13 cellular contexts compared by ENCODE assay signal in the genomic region with DNA sequence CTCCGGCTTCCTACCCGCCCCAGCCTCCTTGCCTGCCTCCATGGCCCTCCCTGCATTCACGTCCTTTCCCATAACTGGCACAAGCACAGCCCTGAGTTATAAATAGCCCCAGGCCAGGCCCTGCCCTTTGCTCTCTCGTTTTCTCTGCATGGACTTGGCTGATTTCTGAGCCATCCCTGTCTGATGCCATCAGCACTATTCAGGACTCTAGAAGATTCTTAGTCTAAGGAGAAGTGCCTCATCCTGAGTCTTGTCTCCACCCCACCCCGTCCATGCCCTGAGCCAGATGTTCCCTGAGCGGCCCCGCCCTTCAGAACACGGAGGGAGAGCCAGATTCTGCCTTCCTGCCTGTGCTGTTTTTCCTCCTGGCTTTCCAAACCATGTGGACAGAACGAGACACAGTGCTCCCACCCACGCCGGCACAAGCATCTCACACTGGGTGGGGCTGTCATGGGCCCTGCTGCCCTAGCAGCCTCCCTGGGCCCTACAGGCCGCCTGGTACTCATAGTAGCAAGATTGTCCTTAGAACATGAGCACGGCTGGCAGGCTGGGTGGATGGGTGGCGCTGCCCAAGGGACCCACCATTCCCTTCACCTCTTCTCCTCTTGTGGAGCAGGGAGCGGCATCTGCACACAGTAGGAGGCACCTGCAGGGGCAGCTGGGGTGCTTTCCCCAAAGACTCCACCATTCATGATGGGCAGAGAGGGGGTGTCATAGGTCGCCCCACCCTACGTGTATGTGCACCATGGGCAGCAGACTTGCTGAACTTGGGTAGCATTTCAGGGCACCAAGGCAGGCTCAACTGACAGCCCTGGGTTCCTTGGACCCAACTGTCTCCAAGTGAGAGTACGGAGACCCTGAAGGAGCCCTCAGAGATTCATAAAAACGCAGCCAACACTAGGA.
A peak's percentile ranks its signal among the peaks of the same experiment; 100 is the strongest.
DNase-seq lines count a peak whose midpoint lies in the region; ATAC-seq, FAIRE-seq and TF ChIP-seq lines count a peak whose summit lies in the region.
"Had no signal": no experiment of that assay in that cellular context is flagged by ENCODE, and none has a peak within 500 bp of the region (broad histone marks: within the 10 kb centered on the region; RNA-seq: fewer than 3 reads in every experiment).

No MANE protein-coding gene starts in this region.

- H3K4me1 Mint-ChIP-seq in CD8-positive, alpha-beta T cell (ENCODE audit: low read depth), result peaks cover 8% of the 10 kb centered on the region

- POLR2A ChIA-PET in CD8-positive, alpha-beta T cell (lab: Charles Lee), result no interaction called here

- peak overlapping the region; percentile 37; the same call in 1 of the 2 replicates for H3K9ac ChIP-seq in GM23248
- H3K9ac ChIP-seq: parathyroid adenoma had no signal

- no peaks in the 10 kb centered on the region for H3K27me3 Mint-ChIP-seq in CD8-positive, alpha-beta T cell (ENCODE audit: low read depth)
- H3K27me3 Mint-ChIP-seq: stimulated activated naive CD8-positive, alpha-beta T cell treated with anti-CD3 and anti-CD28 coated beads, Interleukin-15, Interleukin-2, amounts not matched to agents 100 ng/mL and 50 ng/mL, for 24 hours had no signal

- in situ Hi-C loops in GM23248 (cut with MboI), result no loop called here

- H2AFZ ChIP-seq in GM23248, result no peak overlapping the region
- H2AFZ ChIP-seq: parathyroid adenoma had no signal

- H3K9me3 ChIP-seq in GM23248 (ENCODE audit: low read depth) (no peaks in the 10 kb centered on the region), breast epithelium (no peaks in the 10 kb centered on the region)
- H3K9me3 ChIP-seq in CD8-positive, alpha-beta T cell (ENCODE audit: low read length), result no peaks in the 10 kb centered on the region

- H3K79me2 ChIP-seq in GM23248 (ENCODE audit: insufficient read depth), result peaks cover 6% of the 10 kb centered on the region; the same call in 1 of the 2 replicates
- H3K79me2 ChIP-seq: parathyroid adenoma had no signal

- H3K4me1 ChIP-seq in GM23248 (ENCODE audit: insufficient read depth) (peaks cover 10% of the 10 kb centered on the region), breast epithelium (peaks cover 5 to 14% of the 10 kb centered on the region in 2 donors)
- no peaks in the 10 kb centered on the region for H3K4me1 ChIP-seq in CD8-positive, alpha-beta T cell (ENCODE audit: insufficient read depth, low read length)
- H3K4me1 ChIP-seq: parathyroid adenoma had no signal

- H3K36me3 ChIP-seq in GM23248 (ENCODE audit: low read depth), result no peaks in the 10 kb centered on the region
- H3K36me3 ChIP-seq in breast epithelium, result no peaks in the 10 kb centered on the region
- H3K36me3 ChIP-seq in CD8-positive, alpha-beta T cell (ENCODE audit: insufficient read depth, low read length), result peaks cover 32% of the 10 kb centered on the region

- H3K27ac Mint-ChIP-seq in CD8-positive, alpha-beta T cell, result no peak overlapping the region
- H3K27ac Mint-ChIP-seq: stimulated activated naive CD8-positive, alpha-beta T cell treated with anti-CD3 and anti-CD28 coated beads, Interleukin-15, Interleukin-2, amounts not matched to agents 100 ng/mL and 50 ng/mL, for 24 hours had no signal

- ATAC-seq in left ventricle myocardium superior (peak; percentile 90), sciatic nerve (peak; percentile 92)
- ATAC-seq in CD8-positive, alpha-beta T cell, result no peak

- H3F3A ChIP-seq in GM23248 (ENCODE audit: insufficient read depth), result no peaks in the 10 kb centered on the region; the same call in 1 of the 2 replicates

- TF ChIP-seq CTCF in breast epithelium (IDR thresholded peaks at IDR 0.05), result no peak
- TF ChIP-seq CTCF in CD8-positive, alpha-beta T cell (IDR thresholded peaks at IDR 0.05), result no peak

- TF ChIP-seq POLR2A in breast epithelium (IDR thresholded peaks at IDR 0.05), result no peak

- H3K4me3 ChIP-seq in GM23248, result no peak overlapping the region
- no peak overlapping the region for H3K4me3 ChIP-seq in breast epithelium
- no peak overlapping the region for H3K4me3 ChIP-seq in CD8-positive, alpha-beta T cell (ENCODE audit: low read depth, low read length)

- WGBS in GM23248 (ENCODE audit: low coverage in 1 of 2, low lambda C conversion rate in 2 of 2, missing lambda C conversion rate in 2 of 2), 2 experiments, result 39 to 40% methylated on average over 19 of the region's 19 CpGs

- CTCF ChIA-PET in CD8-positive, alpha-beta T cell (lab: Charles Lee), result no interaction called here

- peaks cover 67% of the 10 kb centered on the region for H3K36me3 Mint-ChIP-seq in CD8-positive, alpha-beta T cell

- DNase-seq in GM23248 (peak; percentile 92), breast epithelium (ENCODE audit: low spot score in 2 of 2) (peak in 1 of 2 donors; percentile 46), left ventricle myocardium superior (peak; percentile 79), sciatic nerve (ENCODE audit: low spot score) (peak; percentile 83), GM19239 (ENCODE audit: insufficient read length, low spot score) (no peak)
- DNase-seq in NK-92 treated with Interleukin-12 subunit alpha and Interleukin-12 subunit beta, amount 100 ng/mL, for 24 hours (lab: John Stamatoyannopoulos, UW), result no peak
- no peak for DNase-seq in activated T-cell treated with anti-CD3 and anti-CD28 coated beads, Interleukin-2, amount 50 U/mL, for 1 hour
- DNase-seq in CD8-positive, alpha-beta T cell, result no peak
- DNase-seq: DMS79 treated with DMSO at 0.1 percent for 48 hours; effector CD8-positive, alpha-beta T cell; NCI-H526 had no signal

- no peaks in the 10 kb centered on the region for H3K9me2 ChIP-seq in GM23248 (ENCODE audit: insufficient read depth)

- H3K4me3 Mint-ChIP-seq in CD8-positive, alpha-beta T cell, result no peak overlapping the region
- H3K4me3 Mint-ChIP-seq: stimulated activated naive CD8-positive, alpha-beta T cell treated with anti-CD3 and anti-CD28 coated beads, Interleukin-15, Interleukin-2, amounts not matched to agents 100 ng/mL and 50 ng/mL, for 24 hours had no signal

- peak overlapping the region; percentile 21 for H3K4me2 ChIP-seq in GM23248 (ENCODE audit: unreplicated experiment)

- H3K27ac ChIP-seq in GM23248 (peak overlapping the region; percentile 60), breast epithelium (peak overlapping the region; percentile 64 to 76)
- no peak overlapping the region for H3K27ac ChIP-seq in CD8-positive, alpha-beta T cell (ENCODE audit: low read depth, low read length)
- H3K27ac ChIP-seq: parathyroid adenoma had no signal

- no peak for FAIRE-seq in GM19239 (lab: Jason Lieb, UNC)

- intact Hi-C loops in breast epithelium (cut with DNase I; ENCODE audit: low total_unique reads), result no loop called here
- intact Hi-C loops in left ventricle myocardium superior (cut with micrococcal nuclease), result no loop called here
- intact Hi-C loops in sciatic nerve (cut with DNase I), result no loop called here
- intact Hi-C loops in CD8-positive, alpha-beta T cell (cut with DNase I, micrococcal nuclease), result no loop called here

- H3K27me3 ChIP-seq in GM23248 (replicated peaks; ENCODE audit: insufficient read depth) (no peaks in the 10 kb centered on the region), breast epithelium (no peaks in the 10 kb centered on the region)
- no peaks in the 10 kb centered on the region for H3K27me3 ChIP-seq in CD8-positive, alpha-beta T cell (ENCODE audit: insufficient read depth, low read length)

- H4K20me1 ChIP-seq in GM23248 (ENCODE audit: insufficient read depth), result no peaks in the 10 kb centered on the region

- H3K9me3 Mint-ChIP-seq in CD8-positive, alpha-beta T cell, result no peaks in the 10 kb centered on the region
- H3K9me3 Mint-ChIP-seq: stimulated activated naive CD8-positive, alpha-beta T cell treated with anti-CD3 and anti-CD28 coated beads, Interleukin-15, Interleukin-2, amounts not matched to agents 100 ng/mL and 50 ng/mL, for 24 hours had no signal

Comparison
In these comparisons a context has a peak if more than half of its experiments do, and no peak if none do; other contexts are left out.
1. DNase-seq: peak in GM23248 (single experiment), left ventricle myocardium superior (single experiment) and sciatic nerve (single experiment); none in NK-92 treated with Interleukin-12 subunit alpha and Interleukin-12 subunit beta, amount 100 ng/mL, for 24 hours (single experiment), GM19239 (single experiment), activated T-cell treated with anti-CD3 and anti-CD28 coated beads, Interleukin-2, amount 50 U/mL, for 1 hour (single experiment) and CD8-positive, alpha-beta T cell (0 of 7).